ENCODE assay signal across 21 cellular contexts in the genomic region with DNA sequence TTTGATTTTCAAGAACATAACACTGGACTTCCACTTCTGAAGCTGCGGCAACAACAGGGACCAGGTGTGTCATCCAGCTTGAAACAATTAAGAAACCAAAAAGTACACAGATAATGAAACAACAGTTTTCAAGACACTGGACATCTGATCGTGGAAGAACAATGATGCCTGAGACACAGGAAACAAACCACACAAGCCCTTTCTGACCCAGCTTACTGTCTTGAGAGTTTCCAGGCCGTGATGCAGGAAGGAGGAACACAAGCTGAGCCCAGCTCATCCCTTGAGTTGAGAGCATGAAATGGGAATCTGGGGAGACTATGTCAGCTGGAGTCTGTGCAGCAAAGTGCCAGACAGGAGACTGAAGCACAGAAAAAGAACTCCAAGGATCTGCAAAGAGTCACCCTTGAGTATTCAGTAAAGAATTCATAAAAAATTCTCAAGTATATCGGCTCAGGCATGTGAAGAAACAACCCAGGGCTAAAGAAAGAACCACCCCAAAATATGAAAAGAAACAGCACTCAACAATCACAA.
"Had no signal": no experiment of that assay in that cellular context is flagged by ENCODE, and none has a peak within 500 bp of the region (broad histone marks: within the 10 kb centered on the region; RNA-seq: fewer than 3 reads in every experiment).

No MANE protein-coding gene starts in this region.

- DNase-seq: activated CD4-positive, alpha-beta T cell treated with anti-CD3 and anti-CD28 coated beads, Interleukin-2, amount 50 U/mL, for 48 hours; activated naive CD4-positive, alpha-beta T cell; activated naive CD8-positive, alpha-beta T cell treated with anti-CD3 and anti-CD28 coated beads for 36 hours; amygdala; central memory CD4-positive, alpha-beta T cell; esophagus squamous epithelium; foreskin keratinocyte; hypothalamus; kidney; left lung; mammary epithelial cell; stimulated activated CD4-positive, alpha-beta T cell treated with anti-CD3 and anti-CD28 coated beads, Interleukin-2, amount 100 ng/mL, for 24 hours; stimulated activated naive CD4-positive, alpha-beta T cell treated with Interleukin-2 at 50 U/mL for 16 hours; SW 1271; T-helper 2 cell; thyroid gland had no signal

- H3K27me3 ChIP-seq: esophagus squamous epithelium, foreskin keratinocyte, left lung, right atrium auricular region, thyroid gland had no signal

- H3K27me3 Mint-ChIP-seq: activated naive CD8-positive, alpha-beta T cell treated with anti-CD3 and anti-CD28 coated beads for 36 hours; brain had no signal

- H3K4me3 ChIP-seq: coronary artery, esophagus squamous epithelium, left lung, prostate gland, right atrium auricular region, thyroid gland had no signal

- H3K27ac Mint-ChIP-seq: activated naive CD8-positive, alpha-beta T cell treated with anti-CD3 and anti-CD28 coated beads for 36 hours; brain had no signal

- H3K4me1 Mint-ChIP-seq: activated naive CD8-positive, alpha-beta T cell treated with anti-CD3 and anti-CD28 coated beads for 36 hours; brain had no signal

- H3K4me3 Mint-ChIP-seq: activated naive CD8-positive, alpha-beta T cell treated with anti-CD3 and anti-CD28 coated beads for 36 hours; brain had no signal

- H3K9me3 ChIP-seq: prostate gland, thyroid gland had no signal

- H3K27ac ChIP-seq: coronary artery, esophagus squamous epithelium, foreskin keratinocyte, left lung, prostate gland, right atrium auricular region, thyroid gland had no signal

- FAIRE-seq: kidney, TTC549 had no signal
